In the genomic region with DNA sequence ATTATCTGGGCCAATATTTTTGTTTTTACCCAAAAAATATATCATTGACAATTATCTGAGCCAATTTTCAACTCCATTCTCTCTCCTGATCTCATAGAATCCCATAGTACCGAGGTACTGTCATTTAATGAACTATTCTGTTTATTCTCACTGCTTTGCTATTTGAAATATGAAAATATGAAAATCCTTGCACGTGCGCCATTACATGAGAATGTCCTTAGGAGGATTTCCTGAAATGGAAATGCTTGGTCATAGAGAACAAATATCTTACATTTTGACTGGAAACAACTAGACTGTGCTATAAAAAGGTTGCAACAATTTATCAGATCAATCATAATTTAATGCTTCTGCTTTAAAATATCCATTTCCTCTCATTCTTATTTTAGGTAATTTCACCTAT, we compare ENCODE assay signal across 22 cellular contexts.
"Had no signal": no experiment of that assay in that cellular context is flagged by ENCODE, and none has a peak within 500 bp of the region (broad histone marks: within the 10 kb centered on the region; RNA-seq: fewer than 3 reads in every experiment).

No MANE protein-coding gene starts in this region.

- ATAC-seq: right cardiac atrium had no signal

- H3K36me3 Mint-ChIP-seq: activated naive CD4-positive, alpha-beta T cell treated with anti-CD3 and anti-CD28 coated beads, Interleukin-2, amount 50 U/mL, for 72 hours; mesothelial cell of epicardium; stimulated activated naive B cell treated with anti-CD40 and anti-IgM and Interleukin-4, amounts not matched to agents 10 μg/mL and 1 μg/mL and 100 μg/mL, for 72 hours had no signal

- H3K27me3 ChIP-seq: adrenal gland, esophagus muscularis mucosa, hepatocyte, left lung, neutrophil, testis, upper lobe of left lung had no signal

- H3K4me3 Mint-ChIP-seq: activated CD8-positive, alpha-beta T cell treated with anti-CD3 and anti-CD28 coated beads, Interleukin-2, amount 10 ng/mL, durations not matched to agents 7 days and 5 days; activated T-helper 1 cell treated with anti-CD3 and anti-CD28 coated beads, Interleukin-12 subunit alpha, Interleukin-12 subunit beta, Interleukin-2, Interleukin-4 antibody, amounts not matched to agents 30 ng/mL and 10 ng/mL and 1 ng/mL, durations not matched to agents 14 hours and 24 hours and 36 hours; mesothelial cell of epicardium; nephron; stimulated activated naive B cell treated with anti-CD40 and anti-IgM and Interleukin-4, amounts not matched to agents 10 μg/mL and 1 μg/mL and 100 μg/mL, for 72 hours had no signal

- H3K4me3 ChIP-seq: adrenal gland, esophagus muscularis mucosa, hepatocyte, left lung, skin epidermis, testis, upper lobe of left lung had no signal

- H3K79me2 ChIP-seq: hepatocyte, parathyroid adenoma had no signal

- H2AFZ ChIP-seq: hepatocyte, parathyroid adenoma had no signal

- H3K9me3 Mint-ChIP-seq: activated naive CD4-positive, alpha-beta T cell treated with anti-CD3 and anti-CD28 coated beads, Interleukin-2, amount 50 U/mL, for 72 hours; activated T-helper 1 cell treated with anti-CD3 and anti-CD28 coated beads, Interleukin-12 subunit alpha, Interleukin-12 subunit beta, Interleukin-2, Interleukin-4 antibody, amounts not matched to agents 30 ng/mL and 10 ng/mL and 1 ng/mL, durations not matched to agents 14 hours and 24 hours and 36 hours; mesothelial cell of epicardium; nephron; stimulated activated naive B cell treated with anti-CD40 and anti-IgM and Interleukin-4, amounts not matched to agents 10 μg/mL and 1 μg/mL and 100 μg/mL, for 72 hours had no signal

- H3K9ac ChIP-seq: parathyroid adenoma had no signal

- H3K4me2 ChIP-seq: hepatocyte had no signal

- H3K27ac Mint-ChIP-seq: activated CD8-positive, alpha-beta T cell treated with anti-CD3 and anti-CD28 coated beads, Interleukin-2, amount 10 ng/mL, durations not matched to agents 7 days and 5 days; activated naive CD4-positive, alpha-beta T cell treated with anti-CD3 and anti-CD28 coated beads, Interleukin-2, amount 50 U/mL, for 72 hours; activated T-helper 1 cell treated with anti-CD3 and anti-CD28 coated beads, Interleukin-12 subunit alpha, Interleukin-12 subunit beta, Interleukin-2, Interleukin-4 antibody, amounts not matched to agents 30 ng/mL and 10 ng/mL and 1 ng/mL, durations not matched to agents 14 hours and 24 hours and 36 hours; mesothelial cell of epicardium; nephron; stimulated activated naive B cell treated with anti-CD40 and anti-IgM and Interleukin-4, amounts not matched to agents 10 μg/mL and 1 μg/mL and 100 μg/mL, for 72 hours had no signal

- H3K27ac ChIP-seq: hepatocyte, left lung, neutrophil, parathyroid adenoma, testis had no signal

- H3K4me1 ChIP-seq: esophagus muscularis mucosa, parathyroid adenoma had no signal

- DNase-seq: activated CD4-positive, alpha-beta T cell treated with anti-CD3 and anti-CD28 coated beads for 1 hour; activated CD4-positive, alpha-beta T cell treated with anti-CD3 and anti-CD28 coated beads, Interleukin-2, amount 50 U/mL, for 1 hour; cortex of kidney; effector CD4-positive, alpha-beta T cell; glutamatergic neuron; kidney glomerular epithelial cell; left lung; testis; upper lobe of left lung had no signal

- H3K36me3 ChIP-seq: adrenal gland, esophagus muscularis mucosa, left lung, neutrophil, upper lobe of left lung had no signal

- H3K9me3 ChIP-seq: adrenal gland, esophagus muscularis mucosa, left lung, neutrophil, testis, upper lobe of left lung had no signal
